In genomic region chr11:3723014-3723708, GRCh38 we compare ENCODE assay signal across 12 cellular contexts. TPM values are rescaled to one million over a fixed set of nuclear protein-coding genes. Genes with fewer than 3 reads are reported as not detected.
A peak's percentile ranks its signal among the peaks of the same experiment; 100 is the strongest.
DNase-seq lines count a peak whose midpoint lies in the region; ATAC-seq and TF ChIP-seq lines count a peak whose summit lies in the region.
"Had no signal": no experiment of that assay in that cellular context is flagged by ENCODE, and none has a peak within 500 bp of the region (broad histone marks: within the 10 kb centered on the region; RNA-seq: fewer than 3 reads in every experiment).

No MANE protein-coding gene starts in this region.

- H3K4me1 ChIP-seq in vagina (no peaks in the 10 kb centered on the region), Karpas-422 (ENCODE audit: low read length) (no peaks in the 10 kb centered on the region)

- peaks cover 59% of the 10 kb centered on the region for H3K36me3 Mint-ChIP-seq in activated CD4-positive, alpha-beta memory T cell treated with anti-CD3 and anti-CD28 coated beads, Interleukin-2, amount 10 ng/mL, durations not matched to agents 7 days and 5 days (ENCODE audit: low read depth)
- peaks cover 54% of the 10 kb centered on the region for H3K36me3 Mint-ChIP-seq in activated CD4-positive, alpha-beta memory T cell treated with anti-CD3 and anti-CD28 coated beads for 36 hours
- H3K36me3 Mint-ChIP-seq in T-helper 17 cell (ENCODE audit: low read depth): peaks cover 16% of the 10 kb centered on the region

- H3K4me2 ChIP-seq in Karpas-422 (ENCODE audit: low read depth, low read length, poor library complexity, severe bottlenecking): no peak overlapping the region

- peaks cover 1% of the 10 kb centered on the region for H3K4me1 Mint-ChIP-seq in activated CD4-positive, alpha-beta memory T cell treated with anti-CD3 and anti-CD28 coated beads, Interleukin-2, amount 10 ng/mL, durations not matched to agents 7 days and 5 days
- no peaks in the 10 kb centered on the region for H3K4me1 Mint-ChIP-seq in activated CD4-positive, alpha-beta memory T cell treated with anti-CD3 and anti-CD28 coated beads for 36 hours (ENCODE audit: low read depth)
- peaks cover 4% of the 10 kb centered on the region for H3K4me1 Mint-ChIP-seq in T-helper 17 cell

- H3K27me3 Mint-ChIP-seq in activated CD4-positive, alpha-beta memory T cell treated with anti-CD3 and anti-CD28 coated beads, Interleukin-2, amount 10 ng/mL, durations not matched to agents 7 days and 5 days: no peaks in the 10 kb centered on the region
- H3K27me3 Mint-ChIP-seq in activated CD4-positive, alpha-beta memory T cell treated with anti-CD3 and anti-CD28 coated beads for 36 hours: no peaks in the 10 kb centered on the region
- no peaks in the 10 kb centered on the region for H3K27me3 Mint-ChIP-seq in T-helper 17 cell
- H3K27me3 Mint-ChIP-seq: natural killer cell treated with Interleukin-12 subunit alpha and Interleukin-12 subunit beta and Interleukin-15 and Interleukin-18, amount 100 ng/mL, for 72 hours had no signal

- H3K9me2 ChIP-seq in Karpas-422 (replicated peaks; ENCODE audit: insufficient read depth, low read length): no peaks in the 10 kb centered on the region

- H3K79me2 ChIP-seq in Karpas-422 (ENCODE audit: low read length): peaks cover 28% of the 10 kb centered on the region

- no peaks in the 10 kb centered on the region for H3K9me3 Mint-ChIP-seq in activated CD4-positive, alpha-beta memory T cell treated with anti-CD3 and anti-CD28 coated beads, Interleukin-2, amount 10 ng/mL, durations not matched to agents 7 days and 5 days
- H3K9me3 Mint-ChIP-seq in activated CD4-positive, alpha-beta memory T cell treated with anti-CD3 and anti-CD28 coated beads for 36 hours: no peaks in the 10 kb centered on the region
- H3K9me3 Mint-ChIP-seq: natural killer cell treated with Interleukin-12 subunit alpha and Interleukin-12 subunit beta and Interleukin-15 and Interleukin-18, amount 100 ng/mL, for 72 hours had no signal

- DNase-seq in activated CD4-positive, alpha-beta memory T cell treated with anti-CD3 and anti-CD28 coated beads, Interleukin-2, amount 10 ng/mL, durations not matched to agents 7 days and 5 days: no peak
- DNase-seq in activated CD4-positive, alpha-beta memory T cell treated with anti-CD3 and anti-CD28 coated beads for 36 hours: no peak
- DNase-seq in T-helper 17 cell (no peak), glomerular visceral epithelial cell (ENCODE audit: extremely low spot score) (peak; percentile 73), vagina (ENCODE audit: extremely low spot score in 2 of 2) (no peak), Karpas-422 (no peak), DMS153 (lab: John Stamatoyannopoulos, UW) (no peak)
- DNase-seq: activated naive CD4-positive, alpha-beta T cell treated with anti-CD3 and anti-CD28 coated beads, Interleukin-2, amount 50 U/mL, for 16 hours; NCI-H510A treated with DMSO at 0.1 percent for 48 hours had no signal

- H3K27me3 ChIP-seq in vagina (no peaks in the 10 kb centered on the region), Karpas-422 (ENCODE audit: low read length) (no peaks in the 10 kb centered on the region)

- TF ChIP-seq CTCF in vagina (IDR thresholded peaks at IDR 0.05): no peak

- H3K9me3 ChIP-seq in T-helper 17 cell (ENCODE audit: control insufficient read depth, low read length, poor library complexity, severe bottlenecking): no peaks in the 10 kb centered on the region
- H3K9me3 ChIP-seq in vagina: no peaks in the 10 kb centered on the region
- H3K9me3 ChIP-seq in Karpas-422 (ENCODE audit: low read length): no peaks in the 10 kb centered on the region

- CTCF ChIA-PET in activated CD4-positive, alpha-beta memory T cell treated with anti-CD3 and anti-CD28 coated beads, Interleukin-2, amount 10 ng/mL, durations not matched to agents 7 days and 5 days (lab: Charles Lee): interaction anchor here (0.6 kb wide), 1 partner anchor 17 kb away, joined by 3 read pairs; no protein-coding TSS in a partner anchor
- CTCF ChIA-PET in activated CD4-positive, alpha-beta memory T cell treated with anti-CD3 and anti-CD28 coated beads for 36 hours (lab: Charles Lee): no interaction called here

- TF ChIP-seq POLR2A in vagina (IDR thresholded peaks at IDR 0.05): no peak

- no peak overlapping the region for H3K4me3 Mint-ChIP-seq in activated CD4-positive, alpha-beta memory T cell treated with anti-CD3 and anti-CD28 coated beads, Interleukin-2, amount 10 ng/mL, durations not matched to agents 7 days and 5 days
- no peak overlapping the region for H3K4me3 Mint-ChIP-seq in activated CD4-positive, alpha-beta memory T cell treated with anti-CD3 and anti-CD28 coated beads for 36 hours
- H3K4me3 Mint-ChIP-seq in T-helper 17 cell: no peak overlapping the region
- H3K4me3 Mint-ChIP-seq: natural killer cell treated with Interleukin-12 subunit alpha and Interleukin-12 subunit beta and Interleukin-15 and Interleukin-18, amount 100 ng/mL, for 72 hours had no signal

- H2AFZ ChIP-seq in Karpas-422 (ENCODE audit: low read length): no peak overlapping the region

- H3K27ac ChIP-seq in vagina: peak overlapping the region; percentile 57
- H3K27ac ChIP-seq in Karpas-422 (ENCODE audit: low read length): no peak overlapping the region
- H3K27ac ChIP-seq: 22Rv1 had no signal

- no peak overlapping the region for H3K4me3 ChIP-seq in vagina
- no peak overlapping the region for H3K4me3 ChIP-seq in Karpas-422 (ENCODE audit: low read length)

- peak overlapping the region; percentile 19 for H3K27ac Mint-ChIP-seq in activated CD4-positive, alpha-beta memory T cell treated with anti-CD3 and anti-CD28 coated beads, Interleukin-2, amount 10 ng/mL, durations not matched to agents 7 days and 5 days
- H3K27ac Mint-ChIP-seq in activated CD4-positive, alpha-beta memory T cell treated with anti-CD3 and anti-CD28 coated beads for 36 hours: no peak overlapping the region
- H3K27ac Mint-ChIP-seq in T-helper 17 cell: no peak overlapping the region
- H3K27ac Mint-ChIP-seq: natural killer cell treated with Interleukin-12 subunit alpha and Interleukin-12 subunit beta and Interleukin-15 and Interleukin-18, amount 100 ng/mL, for 72 hours had no signal

- ATAC-seq in T-helper 17 cell (peak; percentile 20), HG03039 (IDR thresholded peaks at IDR 0.05; ENCODE audit: unreplicated experiment) (no peak)

- no peaks in the 10 kb centered on the region for H4K20me1 ChIP-seq in Karpas-422 (ENCODE audit: insufficient read depth, low read depth, low read length)

- no peak overlapping the region for H3K9ac ChIP-seq in Karpas-422 (ENCODE audit: low read length)

- POLR2A ChIA-PET in activated CD4-positive, alpha-beta memory T cell treated with anti-CD3 and anti-CD28 coated beads, Interleukin-2, amount 10 ng/mL, durations not matched to agents 7 days and 5 days (lab: Charles Lee): no interaction called here
- POLR2A ChIA-PET in activated CD4-positive, alpha-beta memory T cell treated with anti-CD3 and anti-CD28 coated beads for 36 hours (lab: Charles Lee): no interaction called here

- intact Hi-C loops in activated CD4-positive, alpha-beta memory T cell treated with anti-CD3 and anti-CD28 coated beads for 36 hours (cut with micrococcal nuclease): no loop called here
- intact Hi-C loops in vagina (cut with DNase I): no loop called here

- H3K36me3 ChIP-seq in vagina (peaks cover 0 to 74% of the 10 kb centered on the region in 2 donors), Karpas-422 (ENCODE audit: insufficient read depth, low read length) (peaks cover 71% of the 10 kb centered on the region)

RNA-seq across cellular contexts. Expression of gene CHRNA10, which starts 52.0 kb away (rescaled TPM):
- 1 to 10 TPM; 1.5 to 1.6 TPM for total RNA-seq in activated CD4-positive, alpha-beta memory T cell treated with anti-CD3 and anti-CD28 coated beads, Interleukin-2, amount 10 ng/mL, durations not matched to agents 7 days and 5 days
- total RNA-seq in activated CD4-positive, alpha-beta memory T cell treated with anti-CD3 and anti-CD28 coated beads for 36 hours: 1 to 10 TPM in 1 of 2 experiments, under 1 TPM in 1; 0.57 to 1.0 TPM
- total RNA-seq in T-helper 17 cell: 1 to 10 TPM in 1 of 2 donors, under 1 TPM in 1; 0.82 to 1.2 TPM
- not detected for total RNA-seq in vagina
- 1.7 and 6.0 TPM in 2 replicates for total RNA-seq in Karpas-422 (2014; rRNA removed; shearing (Covaris generic); ENCODE audit: low replicate concordance)
